20 cellular contexts compared by ENCODE assay signal in the genomic region with DNA sequence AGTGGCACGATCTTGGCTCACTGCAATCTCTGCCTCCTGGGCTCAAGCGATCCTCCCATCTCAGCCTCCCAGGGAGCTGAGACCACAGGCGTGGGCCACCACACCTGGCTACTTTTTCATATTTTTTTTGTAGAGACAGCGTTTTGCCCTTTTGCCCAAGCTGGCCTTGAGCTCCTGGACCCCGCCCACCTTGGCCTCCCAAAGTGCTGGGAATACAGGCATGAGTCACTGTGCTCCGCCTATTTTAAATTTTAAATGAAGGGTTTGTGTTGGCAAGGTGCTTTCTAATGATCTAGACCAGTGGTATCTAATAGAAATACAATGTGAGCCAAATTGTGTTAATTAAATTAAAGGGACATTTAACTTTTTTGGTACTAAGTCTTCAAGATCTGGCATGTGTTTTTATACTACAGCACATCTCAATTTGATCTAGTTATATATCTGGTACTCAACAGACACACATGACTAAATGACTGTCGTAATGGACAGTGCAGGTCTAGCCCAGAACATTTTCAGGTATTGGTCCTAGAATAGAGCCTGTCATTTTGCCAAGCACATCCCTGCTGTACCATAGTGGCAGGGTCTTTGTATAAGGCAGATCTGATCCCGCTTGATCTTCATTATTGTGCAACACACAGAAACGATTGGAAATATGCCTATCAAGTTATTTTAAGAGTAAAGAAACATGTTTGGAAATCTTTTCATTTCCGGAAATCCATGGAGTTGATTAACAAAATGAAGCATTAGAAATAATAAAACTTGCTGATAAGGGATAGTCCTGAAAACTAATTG. TPM values are rescaled to one million over a fixed set of nuclear protein-coding genes. Genes with fewer than 3 reads are reported as not detected.
A peak's percentile ranks its signal among the peaks of the same experiment; 100 is the strongest.
DNase-seq lines count a peak whose midpoint lies in the region; ATAC-seq and TF ChIP-seq lines count a peak whose summit lies in the region.
"Had no signal": no experiment of that assay in that cellular context is flagged by ENCODE, and none has a peak within 500 bp of the region (broad histone marks: within the 10 kb centered on the region; RNA-seq: fewer than 3 reads in every experiment).

No MANE protein-coding gene starts in this region.

- TF ChIP-seq CTCF in epithelial cell of esophagus (IDR thresholded peaks at IDR 0.05; ENCODE audit: insufficient read depth, low read depth, low read length, missing control alignments) (no peak), osteocyte (IDR thresholded peaks at IDR 0.05) (no peak)

- intact Hi-C loops in Right ventricle myocardium superior (cut with DNase I) = no loop called here

- CTCF ChIA-PET in activated CD8-positive, alpha-beta T cell treated with anti-CD3 and anti-CD28 coated beads, Interleukin-2, amount 10 ng/mL, durations not matched to agents 7 days and 5 days (lab: Charles Lee) = no interaction called here

- POLR2A ChIA-PET in activated CD8-positive, alpha-beta T cell treated with anti-CD3 and anti-CD28 coated beads, Interleukin-2, amount 10 ng/mL, durations not matched to agents 7 days and 5 days (lab: Charles Lee) = no interaction called here

- peaks cover 96% of the 10 kb centered on the region for H3K79me2 ChIP-seq in ACC112 (ENCODE audit: control insufficient read depth, insufficient read depth, low read length, unreplicated experiment)

- H3K27me3 ChIP-seq in ACC112 (ENCODE audit: insufficient read depth, low read length) = no peaks in the 10 kb centered on the region
- H3K27me3 ChIP-seq: heart left ventricle had no signal

- H3K27ac ChIP-seq in ACC112 (ENCODE audit: low read depth, low read length) = no peak overlapping the region
- H3K27ac ChIP-seq: heart left ventricle had no signal

- H3K4me1 Mint-ChIP-seq in activated CD8-positive, alpha-beta T cell treated with anti-CD3 and anti-CD28 coated beads, Interleukin-2, amount 10 ng/mL, durations not matched to agents 7 days and 5 days (ENCODE audit: low read depth) = peaks cover 66% of the 10 kb centered on the region
- peaks cover 23% of the 10 kb centered on the region for H3K4me1 Mint-ChIP-seq in osteocyte (ENCODE audit: unreplicated experiment)
- peaks cover 57% of the 10 kb centered on the region for H3K4me1 Mint-ChIP-seq in activated T-cell treated with anti-CD3 and anti-CD28 coated beads, Interleukin-2, amount 50 U/mL, for 4 hours (ENCODE audit: low read depth)

- no peak for ATAC-seq in activated CD8-positive, alpha-beta T cell treated with anti-CD3 and anti-CD28 coated beads, Interleukin-2, amount 10 ng/mL, durations not matched to agents 7 days and 5 days
- ATAC-seq in GM21390 (IDR thresholded peaks at IDR 0.05; ENCODE audit: unreplicated experiment) (no peak), Right ventricle myocardium superior (ENCODE audit: poor library complexity) (no peak)
- no peak for ATAC-seq in activated T-cell treated with anti-CD3 and anti-CD28 coated beads, Interleukin-2, amount 50 U/mL, for 4 hours
- ATAC-seq: activated T-cell treated with anti-CD3 and anti-CD28 coated beads, Interleukin-2, amount 50 U/mL, for 72 hours; effector memory CD8-positive, alpha-beta T cell; heart left ventricle; naive thymus-derived CD8-positive, alpha-beta T cell; Panc1 had no signal

- 0 out of 2 replicates have a peak overlapping the region, but pooled peaks have one; percentile 8 for H3K4me3 ChIP-seq in ACC112 (ENCODE audit: low read depth, low read length)
- H3K4me3 ChIP-seq in epithelial cell of esophagus (ENCODE audit: low read length) = no peak overlapping the region
- H3K4me3 ChIP-seq: heart left ventricle had no signal

- no peaks in the 10 kb centered on the region for H3K27me3 Mint-ChIP-seq in activated CD8-positive, alpha-beta T cell treated with anti-CD3 and anti-CD28 coated beads, Interleukin-2, amount 10 ng/mL, durations not matched to agents 7 days and 5 days (ENCODE audit: low read depth)
- H3K27me3 Mint-ChIP-seq in osteocyte (ENCODE audit: unreplicated experiment) = no peaks in the 10 kb centered on the region
- no peaks in the 10 kb centered on the region for H3K27me3 Mint-ChIP-seq in activated T-cell treated with anti-CD3 and anti-CD28 coated beads, Interleukin-2, amount 50 U/mL, for 4 hours (ENCODE audit: low read depth)
- H3K27me3 Mint-ChIP-seq: effector memory CD8-positive, alpha-beta T cell; memory B cell; naive thymus-derived CD8-positive, alpha-beta T cell had no signal

- H3K27ac Mint-ChIP-seq in activated CD8-positive, alpha-beta T cell treated with anti-CD3 and anti-CD28 coated beads, Interleukin-2, amount 10 ng/mL, durations not matched to agents 7 days and 5 days = no peak overlapping the region
- H3K27ac Mint-ChIP-seq in osteocyte (ENCODE audit: unreplicated experiment) = no peak overlapping the region
- H3K27ac Mint-ChIP-seq: memory B cell had no signal

- peaks cover 17% of the 10 kb centered on the region for H3K4me1 ChIP-seq in ACC112 (ENCODE audit: control insufficient read depth, insufficient read depth, low read length, unreplicated experiment)

- peak overlapping the region; percentile 4 for H3K4me3 Mint-ChIP-seq in activated CD8-positive, alpha-beta T cell treated with anti-CD3 and anti-CD28 coated beads, Interleukin-2, amount 10 ng/mL, durations not matched to agents 7 days and 5 days
- H3K4me3 Mint-ChIP-seq in osteocyte (ENCODE audit: unreplicated experiment) = no peak overlapping the region
- H3K4me3 Mint-ChIP-seq in activated T-cell treated with anti-CD3 and anti-CD28 coated beads, Interleukin-2, amount 50 U/mL, for 4 hours = no peak overlapping the region
- H3K4me3 Mint-ChIP-seq: effector memory CD8-positive, alpha-beta T cell; memory B cell; naive thymus-derived CD8-positive, alpha-beta T cell had no signal

- DNase-seq in Daoy (ENCODE audit: low read depth) = peak; percentile 2
- no peak for DNase-seq in activated CD8-positive, alpha-beta T cell treated with anti-CD3 and anti-CD28 coated beads, Interleukin-2, amount 10 ng/mL, durations not matched to agents 7 days and 5 days
- peak; percentile 25 for DNase-seq in epithelial cell of esophagus (ENCODE audit: low read depth)
- DNase-seq in osteocyte (ENCODE audit: extremely low spot score, unreplicated experiment) = no peak
- DNase-seq in Right ventricle myocardium superior = no peak
- DNase-seq in activated T-cell treated with anti-CD3 and anti-CD28 coated beads, Interleukin-2, amount 50 U/mL, for 4 hours = no peak
- DNase-seq: activated CD4-positive, alpha-beta T cell treated with anti-CD3 and anti-CD28 coated beads, Interleukin-2, amount 50 U/mL, for 1 hour; activated T-cell treated with anti-CD3 and anti-CD28 coated beads, Interleukin-2, amount 50 U/mL, for 72 hours; amygdala; effector memory CD8-positive, alpha-beta T cell; heart left ventricle; naive thymus-derived CD8-positive, alpha-beta T cell; NCI-H1694; NCI-H82; posterior cingulate gyrus; SK-N-SH had no signal

- peaks cover 40% of the 10 kb centered on the region for H3K36me3 ChIP-seq in ACC112 (ENCODE audit: insufficient read depth, low read length)

- H3K36me3 Mint-ChIP-seq in activated CD8-positive, alpha-beta T cell treated with anti-CD3 and anti-CD28 coated beads, Interleukin-2, amount 10 ng/mL, durations not matched to agents 7 days and 5 days (ENCODE audit: low read depth) = peaks cover 76% of the 10 kb centered on the region
- peaks cover 6% of the 10 kb centered on the region for H3K36me3 Mint-ChIP-seq in osteocyte (ENCODE audit: unreplicated experiment)
- peaks cover 31% of the 10 kb centered on the region for H3K36me3 Mint-ChIP-seq in activated T-cell treated with anti-CD3 and anti-CD28 coated beads, Interleukin-2, amount 50 U/mL, for 4 hours (ENCODE audit: insufficient read depth)

- no peaks in the 10 kb centered on the region for H3K9me3 Mint-ChIP-seq in activated CD8-positive, alpha-beta T cell treated with anti-CD3 and anti-CD28 coated beads, Interleukin-2, amount 10 ng/mL, durations not matched to agents 7 days and 5 days (ENCODE audit: insufficient read depth)
- H3K9me3 Mint-ChIP-seq in osteocyte (ENCODE audit: unreplicated experiment) = peaks cover 5% of the 10 kb centered on the region
- no peaks in the 10 kb centered on the region for H3K9me3 Mint-ChIP-seq in activated T-cell treated with anti-CD3 and anti-CD28 coated beads, Interleukin-2, amount 50 U/mL, for 4 hours
- H3K9me3 Mint-ChIP-seq: activated T-cell treated with anti-CD3 and anti-CD28 coated beads, Interleukin-2, amount 50 U/mL, for 72 hours; effector memory CD8-positive, alpha-beta T cell; memory B cell; naive thymus-derived CD8-positive, alpha-beta T cell had no signal

- H2AFZ ChIP-seq in ACC112 (ENCODE audit: low read length, unreplicated experiment) = no peak overlapping the region

RNA-seq across cellular contexts. Expression of a gene that starts 7.3 kb away (rescaled TPM):
- total RNA-seq in Daoy (2014; rRNA removed; shearing (Covaris generic)) = 282 and 355 TPM in 2 replicates
- total RNA-seq in activated CD8-positive, alpha-beta T cell treated with anti-CD3 and anti-CD28 coated beads, Interleukin-2, amount 10 ng/mL, durations not matched to agents 7 days and 5 days = 1,000 to 10,000 TPM; 1,137 to 1,152 TPM
- total RNA-seq in osteocyte = 157 and 166 TPM in 2 replicates
- total RNA-seq in Right ventricle myocardium superior = 407 TPM
- 100 to 1,000 TPM; 621 to 728 (median 711) TPM for total RNA-seq in activated T-cell treated with anti-CD3 and anti-CD28 coated beads, Interleukin-2, amount 50 U/mL, for 4 hours

RNA-seq across cellular contexts. Expression of a gene that starts 28.1 kb away (rescaled TPM):
- total RNA-seq in Daoy (2014; rRNA removed; shearing (Covaris generic)) = 27.0 and 30.2 TPM in 2 replicates
- total RNA-seq in activated CD8-positive, alpha-beta T cell treated with anti-CD3 and anti-CD28 coated beads, Interleukin-2, amount 10 ng/mL, durations not matched to agents 7 days and 5 days = 10 to 100 TPM; 16.6 to 19.0 TPM
- 16.9 and 19.9 TPM in 2 replicates for total RNA-seq in osteocyte
- 16.3 TPM for total RNA-seq in Right ventricle myocardium superior
- total RNA-seq in activated T-cell treated with anti-CD3 and anti-CD28 coated beads, Interleukin-2, amount 50 U/mL, for 4 hours = 10 to 100 TPM; 19.7 to 22.5 (median 20.8) TPM

Comparison
In these comparisons a context has a peak if more than half of its experiments do, and no peak if none do; other contexts are left out.
1. DNase-seq: peak in Daoy (single experiment) and epithelial cell of esophagus (single experiment); none in activated CD8-positive, alpha-beta T cell treated with anti-CD3 and anti-CD28 coated beads, Interleukin-2, amount 10 ng/mL, durations not matched to agents 7 days and 5 days (single experiment), osteocyte (single experiment), Right ventricle myocardium superior (single experiment) and activated T-cell treated with anti-CD3 and anti-CD28 coated beads, Interleukin-2, amount 50 U/mL, for 4 hours (single experiment).